Comparison of ENCODE assay signal across 31 cellular contexts in genomic region chr5:5199460-5199859, GRCh38. TPM values are rescaled to one million over a fixed set of nuclear protein-coding genes. Genes with fewer than 3 reads are reported as not detected.
"Had no signal": no experiment of that assay in that cellular context is flagged by ENCODE, and none has a peak within 500 bp of the region (broad histone marks: within the 10 kb centered on the region; RNA-seq: fewer than 3 reads in every experiment).

No MANE protein-coding gene starts in this region.

- H3K36me3 ChIP-seq: MG63 had no signal

- H3K4me2 ChIP-seq: KMS-11 had no signal

- H3K4me3 ChIP-seq: MG63, SK-N-MC had no signal

- ATAC-seq: activated T-helper 17 cell treated with anti-CD3 and anti-CD28 coated beads, Interleukin-2, amount 50 U/mL, for 72 hours; Panc1; Right ventricle myocardium inferior; T-cell had no signal

- H3K9me3 ChIP-seq: MG63 had no signal

- H3K27ac ChIP-seq: KMS-11, SK-N-MC had no signal

- H3K9ac ChIP-seq: KMS-11 had no signal

- DNase-seq: activated CD4-positive, alpha-beta memory T cell treated with anti-CD3 and anti-CD28 coated beads for 36 hours; activated CD4-positive, alpha-beta T cell treated with anti-CD3 and anti-CD28 coated beads, Interleukin-2, amount 10 ng/mL, durations not matched to agents 7 days and 5 days; activated CD4-positive, CD25-positive, alpha-beta regulatory T cell; activated CD8-positive, alpha-beta memory T cell treated with anti-CD3 and anti-CD28 coated beads for 24 hours; activated gamma-delta T cell; activated naive CD4-positive, alpha-beta T cell treated with anti-CD3 and anti-CD28 coated beads for 36 hours; activated naive CD8-positive, alpha-beta T cell treated with anti-CD3 and anti-CD28 coated beads for 36 hours; activated T-cell treated with anti-CD3 and anti-CD28 coated beads, Interleukin-2, amount 50 U/mL, for 48 hours; cerebellar nuclear complex; MG63; MV-4-11; NCI-H1092 treated with DMSO at 0.1 percent for 48 hours; NCI-H1417 treated with DMSO at 0.1 percent for 48 hours; NCI-H1694; NCI-H2029; NCI-H2107; NCI-H446 treated with DMSO at 0.1 percent for 48 hours; NCI-H524 treated with DMSO at 0.1 percent for 48 hours; NCI-H748 treated with DMSO at 0.1 percent for 48 hours; RPMI8226; T-cell; T-helper 2 cell; T1000 had no signal

- FAIRE-seq: TTC549 had no signal

RNA-seq across cellular contexts. Expression of gene ADAMTS16, which starts 59.3 kb away (rescaled TPM):
- total RNA-seq: activated CD4-positive, alpha-beta memory T cell treated with anti-CD3 and anti-CD28 coated beads for 36 hours; activated CD4-positive, alpha-beta T cell treated with anti-CD3 and anti-CD28 coated beads, Interleukin-2, amount 10 ng/mL, durations not matched to agents 7 days and 5 days; activated naive CD4-positive, alpha-beta T cell treated with anti-CD3 and anti-CD28 coated beads for 36 hours; activated naive CD8-positive, alpha-beta T cell treated with anti-CD3 and anti-CD28 coated beads for 36 hours; activated T-helper 17 cell treated with anti-CD3 and anti-CD28 coated beads, Interleukin-2, amount 50 U/mL, for 72 hours; cardiac septum; OCI-LY7; Right ventricle myocardium inferior had no signal
